In genomic region chr16:82329070-82329469, GRCh38 we compare ENCODE assay signal across 17 cellular contexts.
A peak's percentile ranks its signal among the peaks of the same experiment; 100 is the strongest.
DNase-seq lines count a peak whose midpoint lies in the region; ATAC-seq, FAIRE-seq and TF ChIP-seq lines count a peak whose summit lies in the region.
"Had no signal": no experiment of that assay in that cellular context is flagged by ENCODE, and none has a peak within 500 bp of the region (broad histone marks: within the 10 kb centered on the region; RNA-seq: fewer than 3 reads in every experiment).

No MANE protein-coding gene starts in this region.

- H3K4me1 Mint-ChIP-seq in HFFc6 (ENCODE audit: low read depth), result no peaks in the 10 kb centered on the region
- H3K4me1 Mint-ChIP-seq: CD8-positive, alpha-beta memory T cell had no signal

- intact Hi-C loops in right lobe of liver (cut with DNase I), result no loop called here
- intact Hi-C loops in kidney (cut with DNase I), result no loop called here

- no peak for TF ChIP-seq POLR2A in right lobe of liver (IDR thresholded peaks at IDR 0.05)

- no peak overlapping the region for H3K9ac ChIP-seq in kidney (ENCODE audit: low read length in 2 of 2)
- H3K9ac ChIP-seq: BLaER1 treated with 17β-estradiol and CSF1 and Interleukin-3, amounts not matched to agents 10 nM and 100 nM had no signal

- peaks cover 0 to 35% (median 5%) of the 10 kb centered on the region in 4 donors for H3K4me1 ChIP-seq in right lobe of liver
- H3K4me1 ChIP-seq in kidney (ENCODE audit: control insufficient read depth in 1 of 2, insufficient read depth in 1 of 2, low read depth in 1 of 2, low read length in 2 of 2), result no peaks in the 10 kb centered on the region

- WGBS in right lobe of liver (ENCODE audit: insufficient coverage, low coverage, low lambda C conversion rate, missing lambda C conversion rate), result 32% methylated on average over 3 of the region's 3 CpGs

- H3K27me3 Mint-ChIP-seq in HFFc6 (ENCODE audit: insufficient read depth), result no peaks in the 10 kb centered on the region

- no peak overlapping the region for H3K4me3 Mint-ChIP-seq in HFFc6

- no peak overlapping the region for H3K4me3 ChIP-seq in right lobe of liver
- no peak overlapping the region for H3K4me3 ChIP-seq in kidney (ENCODE audit: low read length in 2 of 2)
- H3K4me3 ChIP-seq: BLaER1 treated with 17β-estradiol and CSF1 and Interleukin-3, amounts not matched to agents 10 nM and 100 nM had no signal

- no peaks in the 10 kb centered on the region for H3K27me3 ChIP-seq in right lobe of liver
- H3K27me3 ChIP-seq: BLaER1 treated with 17β-estradiol and CSF1 and Interleukin-3, amounts not matched to agents 10 nM and 100 nM had no signal

- H3K27ac ChIP-seq in C4-2B (peak overlapping the region; percentile 80), right lobe of liver (peak overlapping the region in 1 of 3 donors; percentile 62), kidney (ENCODE audit: low read depth in 2 of 2, low read length in 2 of 2) (no peak overlapping the region)
- H3K27ac ChIP-seq: BLaER1 treated with 17β-estradiol and CSF1 and Interleukin-3, amounts not matched to agents 10 nM and 100 nM had no signal

- H3K27ac Mint-ChIP-seq in HFFc6, result no peak overlapping the region
- H3K27ac Mint-ChIP-seq: CD8-positive, alpha-beta memory T cell had no signal

- no peak for FAIRE-seq in RCC 7860 (lab: Jason Lieb, UNC)
- no peak for FAIRE-seq in kidney (lab: Jason Lieb, UNC)
- FAIRE-seq: D721Med, H1 had no signal

- peak in 3 of 4 donors; percentile 2 to 30 (median 15) for ATAC-seq in right lobe of liver

- H3K36me3 Mint-ChIP-seq in HFFc6 (ENCODE audit: low read depth), result no peaks in the 10 kb centered on the region
- H3K36me3 Mint-ChIP-seq: CD8-positive, alpha-beta memory T cell had no signal

- DNase-seq in DMS53 (lab: John Stamatoyannopoulos, UW) (peak; percentile 59), SHP77 treated with DMSO at 0.1 percent for 48 hours (lab: John Stamatoyannopoulos, UW) (peak; percentile 23), right lobe of liver (peak in 1 of 3 donors; percentile 24), HFFc6 (no peak), RCC 7860 (ENCODE audit: low spot score) (no peak), kidney (no peak)
- DNase-seq: CD8-positive, alpha-beta memory T cell; KG1; MV-4-11; NCI-H2171; NK-92 treated with Interleukin-12 subunit alpha and Interleukin-12 subunit beta, amount 100 ng/mL, for 24 hours; SIG-M5; T-helper 1 cell had no signal

- no peaks in the 10 kb centered on the region for H3K36me3 ChIP-seq in right lobe of liver
- H3K36me3 ChIP-seq in kidney (ENCODE audit: control insufficient read depth in 1 of 2, insufficient read depth in 2 of 2, low read length in 2 of 2), result no peaks in the 10 kb centered on the region
- H3K36me3 ChIP-seq: BLaER1 treated with 17β-estradiol and CSF1 and Interleukin-3, amounts not matched to agents 10 nM and 100 nM had no signal

- TF ChIP-seq CTCF in C4-2B (conservative IDR thresholded peaks at IDR 0.05) (no peak), right lobe of liver (IDR thresholded peaks at IDR 0.05) (no peak), HFFc6 (IDR thresholded peaks at IDR 0.05) (no peak), kidney (IDR thresholded peaks at IDR 0.05; ENCODE audit: borderline replicate concordance, extremely low read depth, insufficient read depth) (no peak)

- H3K9me3 Mint-ChIP-seq in HFFc6, result peaks cover 49% of the 10 kb centered on the region

- H3K9me3 ChIP-seq in right lobe of liver (peaks cover 0 to 5% (median 0%) of the 10 kb centered on the region in 4 donors), kidney (ENCODE audit: control insufficient read depth in 1 of 2, low read length in 2 of 2) (no peaks in the 10 kb centered on the region)

Comparison
In these comparisons a context has a peak if more than half of its experiments do, and no peak if none do; other contexts are left out.
1. DNase-seq: peak in DMS53 (single experiment) and SHP77 treated with DMSO at 0.1 percent for 48 hours (single experiment); none in HFFc6 (single experiment), RCC 7860 (single experiment) and kidney (single experiment).